16 cellular contexts compared by ENCODE assay signal in the genomic region with DNA sequence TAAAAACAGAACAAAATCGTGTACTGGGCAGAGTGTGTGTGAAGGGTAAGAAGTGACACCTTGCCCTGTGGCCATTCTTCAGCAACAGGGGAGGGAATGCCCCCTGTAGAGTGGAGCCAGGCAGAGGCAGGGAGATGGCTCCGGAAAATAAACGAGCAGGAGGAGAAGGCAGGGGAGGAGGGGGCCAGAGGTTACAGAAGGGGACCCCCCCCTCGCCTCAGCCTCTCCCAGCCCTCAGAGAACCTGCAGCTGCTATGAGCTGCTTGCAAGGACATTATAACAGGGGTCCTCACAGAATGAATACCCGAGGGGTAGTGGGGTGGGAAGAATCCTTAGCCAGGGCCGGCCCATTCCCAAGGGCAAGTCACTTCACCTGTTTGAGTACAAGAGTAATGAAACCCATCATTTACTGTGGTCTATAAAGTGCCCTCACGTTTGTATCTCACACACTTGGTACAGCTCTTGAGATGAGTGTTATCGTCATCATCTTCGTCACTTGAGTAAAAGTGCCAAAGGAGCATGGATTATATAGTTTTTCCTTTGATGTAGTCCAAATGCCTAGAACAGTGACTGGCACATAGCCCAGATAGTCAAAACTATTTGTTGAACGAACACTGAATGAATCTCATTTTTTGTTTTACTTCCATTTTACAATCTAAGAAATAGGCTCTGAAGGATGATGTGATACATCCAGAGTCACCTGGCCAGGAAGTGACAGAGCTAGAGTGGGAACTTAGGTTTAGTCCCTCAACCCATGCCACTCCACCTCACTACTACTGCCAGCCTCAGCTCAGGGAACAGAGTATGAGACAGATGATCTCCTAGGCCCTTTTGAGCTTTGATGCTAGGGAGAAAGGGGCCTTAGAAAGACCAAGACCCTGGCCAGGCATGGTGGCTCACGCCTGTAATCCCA. TPM values are rescaled to one million over a fixed set of nuclear protein-coding genes. Genes with fewer than 3 reads are reported as not detected.
DNase-seq lines count a peak whose midpoint lies in the region; ATAC-seq and TF ChIP-seq lines count a peak whose summit lies in the region.
"Had no signal": no experiment of that assay in that cellular context is flagged by ENCODE, and none has a peak within 500 bp of the region (broad histone marks: within the 10 kb centered on the region; RNA-seq: fewer than 3 reads in every experiment).

No MANE protein-coding gene starts in this region.

- CTCF ChIA-PET in activated naive CD4-positive, alpha-beta T cell treated with anti-CD3 and anti-CD28 coated beads for 36 hours (lab: Charles Lee): interaction anchor here (0.8 to 1.4 kb wide), 3 partner anchors 22 to 75 kb away, joined by 3 to 7 read pairs (median 3); no protein-coding TSS in a partner anchor
- CTCF ChIA-PET in A673 (lab: Charles Lee): no interaction called here

- intact Hi-C loops in activated naive CD4-positive, alpha-beta T cell treated with anti-CD3 and anti-CD28 coated beads for 36 hours (cut with micrococcal nuclease): no loop called here
- intact Hi-C loops in upper lobe of right lung (cut with DNase I): no loop called here
- intact Hi-C loops in A673 (cut with micrococcal nuclease; ENCODE audit: unreplicated experiment): no loop called here

- BruUV-seq in A673 (replicated peaks; lab: Mats Ljungman, UMichigan): no TSS peak

- DNase-seq in activated naive CD4-positive, alpha-beta T cell treated with anti-CD3 and anti-CD28 coated beads for 36 hours: peak; percentile 67
- no peak for DNase-seq in activated naive CD4-positive, alpha-beta T cell (lab: John Stamatoyannopoulos, UW)
- peak in 1 of 2 donors; percentile 2 for DNase-seq in activated naive CD4-positive, alpha-beta T cell treated with anti-CD3 and anti-CD28 coated beads, Interleukin-2, amount 50 U/mL, for 72 hours (ENCODE audit: low spot score in 2 of 2)
- DNase-seq in upper lobe of right lung: no peak
- no peak for DNase-seq in stimulated activated CD4-positive, alpha-beta T cell treated with anti-CD3 and anti-CD28 coated beads, Interleukin-4, amount 100 ng/mL, for 1 hour
- DNase-seq in A673 (ENCODE audit: low spot score): no peak
- DNase-seq in activated CD8-positive, alpha-beta memory T cell treated with anti-CD3 and anti-CD28 coated beads, Interleukin-2, amount 50 U/mL, for 48 hours: no peak
- DNase-seq: dorsolateral prefrontal cortex; GDM1; MV-4-11; NCI-H526; stimulated activated CD4-positive, alpha-beta T cell treated with anti-CD3 and anti-CD28 coated beads, Interleukin-12 subunit alpha, Interleukin-12 subunit beta, amount 100 ng/mL, for 4 hours had no signal

- POLR2A ChIA-PET in A673 (lab: Charles Lee; ENCODE audit: low non-redundant PET): no interaction called here

- H3K9me3 Mint-ChIP-seq in activated naive CD4-positive, alpha-beta T cell treated with anti-CD3 and anti-CD28 coated beads for 36 hours: no peaks in the 10 kb centered on the region
- H3K9me3 Mint-ChIP-seq in activated naive CD4-positive, alpha-beta T cell treated with anti-CD3 and anti-CD28 coated beads, Interleukin-2, amount 50 U/mL, for 72 hours: no peaks in the 10 kb centered on the region
- H3K9me3 Mint-ChIP-seq: nephron had no signal

- H3K9me3 ChIP-seq in mucosa of rectum (ENCODE audit: control insufficient read depth in 2 of 2, low read length in 2 of 2) (no peaks in the 10 kb centered on the region), upper lobe of right lung (no peaks in the 10 kb centered on the region), A673 (ENCODE audit: low read depth, low read length, poor library complexity, severe bottlenecking) (no peaks in the 10 kb centered on the region)
- H3K9me3 ChIP-seq: gastroesophageal sphincter had no signal

- H3K27me3 ChIP-seq in mucosa of rectum (ENCODE audit: control insufficient read depth in 2 of 2, insufficient read depth in 2 of 2, low read length in 2 of 2) (no peaks in the 10 kb centered on the region), upper lobe of right lung (no peaks in the 10 kb centered on the region), A673 (replicated peaks; ENCODE audit: insufficient read depth, low read depth, low read length, poor library complexity) (no peaks in the 10 kb centered on the region)
- H3K27me3 ChIP-seq: gastroesophageal sphincter had no signal

- no peaks in the 10 kb centered on the region for H3K36me3 Mint-ChIP-seq in activated naive CD4-positive, alpha-beta T cell treated with anti-CD3 and anti-CD28 coated beads for 36 hours (ENCODE audit: low read depth)
- H3K36me3 Mint-ChIP-seq in activated naive CD4-positive, alpha-beta T cell treated with anti-CD3 and anti-CD28 coated beads, Interleukin-2, amount 50 U/mL, for 72 hours: no peaks in the 10 kb centered on the region

- ATAC-seq in activated naive CD4-positive, alpha-beta T cell treated with anti-CD3 and anti-CD28 coated beads, Interleukin-2, amount 50 U/mL, for 72 hours: peak; percentile 55 to 68
- no peak for ATAC-seq in upper lobe of right lung

- H3K4me1 ChIP-seq in mucosa of rectum (ENCODE audit: control insufficient read depth in 2 of 2, insufficient read depth in 2 of 2, low read length in 2 of 2) (peaks cover 32 to 48% of the 10 kb centered on the region in 2 donors), upper lobe of right lung (peaks cover 48% of the 10 kb centered on the region), A673 (ENCODE audit: insufficient read depth, low read length, poor library complexity, severe bottlenecking) (peaks cover 8% of the 10 kb centered on the region)

- H3K36me3 ChIP-seq in mucosa of rectum (ENCODE audit: control insufficient read depth in 2 of 2, insufficient read depth in 2 of 2, low read length in 2 of 2) (peaks cover 12 to 17% of the 10 kb centered on the region in 2 donors), upper lobe of right lung (no peaks in the 10 kb centered on the region), A673 (ENCODE audit: insufficient read depth, low read length, poor library complexity, severe bottlenecking) (no peaks in the 10 kb centered on the region)
- H3K36me3 ChIP-seq: gastroesophageal sphincter had no signal

- peak overlapping the region; percentile 5 to 70 for H3K9ac ChIP-seq in mucosa of rectum (ENCODE audit: low read depth in 1 of 2, low read length in 2 of 2)

- peaks cover 23% of the 10 kb centered on the region for H3K4me1 Mint-ChIP-seq in activated naive CD4-positive, alpha-beta T cell treated with anti-CD3 and anti-CD28 coated beads for 36 hours (ENCODE audit: low read depth)

- no peak overlapping the region for H3K4me3 Mint-ChIP-seq in activated naive CD4-positive, alpha-beta T cell treated with anti-CD3 and anti-CD28 coated beads for 36 hours

- H3K27me3 Mint-ChIP-seq in activated naive CD4-positive, alpha-beta T cell treated with anti-CD3 and anti-CD28 coated beads for 36 hours (ENCODE audit: low read depth): no peaks in the 10 kb centered on the region

- TF ChIP-seq CTCF in upper lobe of right lung (IDR thresholded peaks at IDR 0.05): no peak
- TF ChIP-seq CTCF in A673 (conservative IDR thresholded peaks at IDR 0.05; ENCODE audit: low read depth, low read length): no peak

- no peak overlapping the region for H3K27ac Mint-ChIP-seq in activated naive CD4-positive, alpha-beta T cell treated with anti-CD3 and anti-CD28 coated beads for 36 hours
- peak overlapping the region in 1 of 2 donors; percentile 85 for H3K27ac Mint-ChIP-seq in activated naive CD4-positive, alpha-beta T cell treated with anti-CD3 and anti-CD28 coated beads, Interleukin-2, amount 50 U/mL, for 72 hours
- H3K27ac Mint-ChIP-seq: B cell had no signal

- H3K4me3 ChIP-seq in mucosa of rectum (ENCODE audit: low read length in 2 of 2) (no peak overlapping the region), upper lobe of right lung (no peak overlapping the region), A673 (ENCODE audit: low read depth, low read length, poor library complexity, severe bottlenecking) (no peak overlapping the region)
- H3K4me3 ChIP-seq: dorsolateral prefrontal cortex, gastroesophageal sphincter had no signal

- H3K27ac ChIP-seq in mucosa of rectum (ENCODE audit: low read depth in 2 of 2, low read length in 2 of 2): peak overlapping the region; percentile 98 to 100
- H3K27ac ChIP-seq in upper lobe of right lung: peak overlapping the region; percentile 95
- H3K27ac ChIP-seq in A673 (ENCODE audit: low read depth, low read length, poor library complexity, severe bottlenecking): no peak overlapping the region

RNA-seq across cellular contexts. Expression of a gene that starts 14.5 kb away (rescaled TPM):
- under 1 TPM; 0.20 to 0.67 TPM for total RNA-seq in activated naive CD4-positive, alpha-beta T cell treated with anti-CD3 and anti-CD28 coated beads for 36 hours
- total RNA-seq in activated naive CD4-positive, alpha-beta T cell treated with anti-CD3 and anti-CD28 coated beads, Interleukin-2, amount 50 U/mL, for 72 hours: 1 to 10 TPM; 1.1 to 2.8 TPM
- 199 TPM for total RNA-seq in upper lobe of right lung
- total RNA-seq in A673 (2021): not detected in 2 replicates

RNA-seq across cellular contexts. Expression of a gene that starts 19.0 kb away (rescaled TPM):
- 10 to 100 TPM; 38.1 to 41.3 TPM for total RNA-seq in activated naive CD4-positive, alpha-beta T cell treated with anti-CD3 and anti-CD28 coated beads for 36 hours
- 10 to 100 TPM; 49.3 to 62.6 TPM for total RNA-seq in activated naive CD4-positive, alpha-beta T cell treated with anti-CD3 and anti-CD28 coated beads, Interleukin-2, amount 50 U/mL, for 72 hours
- total RNA-seq in upper lobe of right lung (185 TPM), A673 (2021) (82.6 and 91.5 TPM in 2 replicates)

RNA-seq across cellular contexts. Expression of a gene that starts 23.1 kb away (rescaled TPM):
- 1 to 10 TPM; 2.1 to 3.1 TPM for total RNA-seq in activated naive CD4-positive, alpha-beta T cell treated with anti-CD3 and anti-CD28 coated beads for 36 hours
- total RNA-seq in activated naive CD4-positive, alpha-beta T cell treated with anti-CD3 and anti-CD28 coated beads, Interleukin-2, amount 50 U/mL, for 72 hours: 1 to 10 TPM; 2.0 to 3.1 TPM
- total RNA-seq in upper lobe of right lung: 156 TPM
- total RNA-seq in A673 (2021): 25.7 and 27.5 TPM in 2 replicates
- total RNA-seq: B cell had no signal

RNA-seq across cellular contexts. Expression of a gene that starts 50.4 kb away (rescaled TPM):
- not detected for total RNA-seq in activated naive CD4-positive, alpha-beta T cell treated with anti-CD3 and anti-CD28 coated beads for 36 hours
- total RNA-seq in activated naive CD4-positive, alpha-beta T cell treated with anti-CD3 and anti-CD28 coated beads, Interleukin-2, amount 50 U/mL, for 72 hours: not detected
- total RNA-seq in upper lobe of right lung (5.1 TPM), A673 (2021) (1.0 TPM in 1 of 2 replicates, not detected in the other)
- total RNA-seq: B cell had no signal

Comparison
In these comparisons a context has a peak if more than half of its experiments do, and no peak if none do; other contexts are left out.
1. RNA of a gene that starts 14.5 kb away (total RNA-seq): 199 TPM in upper lobe of right lung (single experiment); 1.1 to 2.8 TPM in activated naive CD4-positive, alpha-beta T cell treated with anti-CD3 and anti-CD28 coated beads, Interleukin-2, amount 50 U/mL, for 72 hours, 0.20 to 0.67 TPM in activated naive CD4-positive, alpha-beta T cell treated with anti-CD3 and anti-CD28 coated beads for 36 hours and not detected in A673; every median in the first group is over 10 times any median in the second.